In genomic region chrX:86914569-86914968, GRCh38 we compare ENCODE assay signal across 32 cellular contexts.
"Had no signal": no experiment of that assay in that cellular context is flagged by ENCODE, and none has a peak within 500 bp of the region (broad histone marks: within the 10 kb centered on the region; RNA-seq: fewer than 3 reads in every experiment).

No MANE protein-coding gene starts in this region.

- H3K36me3 Mint-ChIP-seq: activated CD4-positive, alpha-beta memory T cell treated with anti-CD3 and anti-CD28 coated beads for 36 hours; activated naive CD4-positive, alpha-beta T cell treated with anti-CD3 and anti-CD28 coated beads, Interleukin-2, amount 10 ng/mL, durations not matched to agents 7 days and 5 days; activated naive CD4-positive, alpha-beta T cell treated with anti-CD3 and anti-CD28 coated beads, Interleukin-2, amount 50 U/mL, for 24 hours; activated naive CD8-positive, alpha-beta T cell; activated naive CD8-positive, alpha-beta T cell treated with anti-CD3 and anti-CD28 coated beads, Interleukin-2, amount 10 ng/mL, durations not matched to agents 7 days and 5 days had no signal

- H3K4me3 Mint-ChIP-seq: activated B cell treated with CpG ODN at 0.5 μM for 24 hours; activated CD4-positive, alpha-beta memory T cell treated with anti-CD3 and anti-CD28 coated beads for 36 hours; activated CD4-positive, alpha-beta T cell treated with anti-CD3 and anti-CD28 coated beads, Interleukin-2, amount 10 ng/mL, durations not matched to agents 24 days and 14 days; activated CD8-positive, alpha-beta T cell treated with anti-CD3 and anti-CD28 coated beads for 36 hours; activated naive CD4-positive, alpha-beta T cell treated with anti-CD3 and anti-CD28 coated beads, Interleukin-2, amount 10 ng/mL, durations not matched to agents 7 days and 5 days; activated naive CD4-positive, alpha-beta T cell treated with anti-CD3 and anti-CD28 coated beads, Interleukin-2, amount 50 U/mL, for 24 hours; activated naive CD8-positive, alpha-beta T cell; activated naive CD8-positive, alpha-beta T cell treated with anti-CD3 and anti-CD28 coated beads, Interleukin-2, amount 10 ng/mL, durations not matched to agents 7 days and 5 days; activated naive CD8-positive, alpha-beta T cell treated with anti-CD3 and anti-CD28 coated beads, Interleukin-2, amount 50 U/mL, for 24 hours; activated T-cell treated with anti-CD3 and anti-CD28 coated beads, Interleukin-2, amount 50 U/mL, for 24 hours; T-helper 1 cell treated with Interleukin-12 subunit alpha and Interleukin-12 subunit beta and Interleukin-4 antibody, amounts not matched to agents 30 μg/mL and 1 μg/mL, for 36 hours; T-helper 2 cell treated with Interferon-gamma antibody and Interleukin-4, amounts not matched to agents 5 μg/mL and 100 μg/mL, for 36 hours had no signal

- H3K36me3 ChIP-seq: ascending aorta, brain microvascular endothelial cell, breast epithelium had no signal

- DNase-seq: activated B cell treated with CpG ODN at 0.5 μM for 24 hours; activated CD4-positive, alpha-beta memory T cell treated with anti-CD3 and anti-CD28 coated beads for 36 hours; activated CD4-positive, alpha-beta T cell treated with anti-CD3 and anti-CD28 coated beads for 4 hours; activated CD4-positive, alpha-beta T cell treated with anti-CD3 and anti-CD28 coated beads, Interleukin-2, amount 10 ng/mL, durations not matched to agents 24 days and 14 days; activated CD4-positive, alpha-beta T cell treated with anti-CD3 and anti-CD28 coated beads, Interleukin-2, amount 50 U/mL, for 1 hour; activated CD4-positive, alpha-beta T cell treated with anti-CD3 and anti-CD28 coated beads, Interleukin-2, amount 50 U/mL, for 4 hours; activated CD4-positive, CD25-positive, alpha-beta regulatory T cell treated with anti-CD3 and anti-CD28 coated beads, Interleukin-2, amount 50 U/mL, for 72 hours; activated CD8-positive, alpha-beta memory T cell treated with anti-CD3 and anti-CD28 coated beads, Interleukin-2, amount 50 U/mL, for 4 hours; activated CD8-positive, alpha-beta T cell treated with anti-CD3 and anti-CD28 coated beads for 36 hours; activated effector memory CD4-positive, alpha-beta T cell treated with Interleukin-2 at 50 U/mL for 16 hours; activated gamma-delta T cell; activated naive CD4-positive, alpha-beta T cell treated with anti-CD3 and anti-CD28 coated beads, Interleukin-2, amount 10 ng/mL, durations not matched to agents 7 days and 5 days; activated naive CD4-positive, alpha-beta T cell treated with Interleukin-2 at 50 U/mL for 16 hours; activated naive CD8-positive, alpha-beta T cell treated with anti-CD3 and anti-CD28 coated beads, Interleukin-2, amount 10 ng/mL, durations not matched to agents 7 days and 5 days; activated naive CD8-positive, alpha-beta T cell treated with anti-CD3 and anti-CD28 coated beads, Interleukin-2, amount 50 U/mL, for 24 hours; activated T-cell treated with anti-CD3 and anti-CD28 coated beads, Interleukin-2, amount 50 U/mL, for 24 hours; activated T-cell treated with anti-CD3 and anti-CD28 coated beads, Interleukin-2, amount 50 U/mL, for 48 hours; amygdala; anterior cingulate cortex; body of pancreas; brain microvascular endothelial cell; central memory CD4-positive, alpha-beta T cell; T-helper 2 cell; T-helper 9 cell had no signal

- H3K9me3 Mint-ChIP-seq: activated B cell treated with CpG ODN at 0.5 μM for 24 hours; activated CD4-positive, alpha-beta memory T cell treated with anti-CD3 and anti-CD28 coated beads for 36 hours; activated CD4-positive, alpha-beta T cell treated with anti-CD3 and anti-CD28 coated beads, Interleukin-2, amount 10 ng/mL, durations not matched to agents 24 days and 14 days; activated CD8-positive, alpha-beta T cell treated with anti-CD3 and anti-CD28 coated beads for 36 hours; activated naive CD4-positive, alpha-beta T cell treated with anti-CD3 and anti-CD28 coated beads, Interleukin-2, amount 10 ng/mL, durations not matched to agents 7 days and 5 days; activated naive CD4-positive, alpha-beta T cell treated with anti-CD3 and anti-CD28 coated beads, Interleukin-2, amount 50 U/mL, for 24 hours; activated naive CD8-positive, alpha-beta T cell treated with anti-CD3 and anti-CD28 coated beads, Interleukin-2, amount 10 ng/mL, durations not matched to agents 7 days and 5 days; activated naive CD8-positive, alpha-beta T cell treated with anti-CD3 and anti-CD28 coated beads, Interleukin-2, amount 50 U/mL, for 24 hours; activated T-cell treated with anti-CD3 and anti-CD28 coated beads, Interleukin-2, amount 50 U/mL, for 24 hours; activated T-helper 2 cell treated with anti-CD3 and anti-CD28 coated beads, Interferon-gamma antibody, Interleukin-2, Interleukin-4, amounts not matched to agents 10 μg/mL and 5 μg/mL and 100 μg/mL, durations not matched to agents 14 hours and 24 hours and 36 hours; T-helper 1 cell treated with Interleukin-12 subunit alpha and Interleukin-12 subunit beta and Interleukin-4 antibody, amounts not matched to agents 30 μg/mL and 1 μg/mL, for 36 hours; T-helper 2 cell treated with Interferon-gamma antibody and Interleukin-4, amounts not matched to agents 5 μg/mL and 100 μg/mL, for 36 hours had no signal

- H3K4me1 Mint-ChIP-seq: activated B cell treated with CpG ODN at 0.5 μM for 24 hours; activated CD4-positive, alpha-beta T cell treated with anti-CD3 and anti-CD28 coated beads, Interleukin-2, amount 10 ng/mL, durations not matched to agents 24 days and 14 days; activated naive CD4-positive, alpha-beta T cell treated with anti-CD3 and anti-CD28 coated beads, Interleukin-2, amount 10 ng/mL, durations not matched to agents 7 days and 5 days; activated naive CD4-positive, alpha-beta T cell treated with anti-CD3 and anti-CD28 coated beads, Interleukin-2, amount 50 U/mL, for 24 hours; activated naive CD8-positive, alpha-beta T cell treated with anti-CD3 and anti-CD28 coated beads, Interleukin-2, amount 10 ng/mL, durations not matched to agents 7 days and 5 days; activated naive CD8-positive, alpha-beta T cell treated with anti-CD3 and anti-CD28 coated beads, Interleukin-2, amount 50 U/mL, for 24 hours had no signal

- H3K27ac Mint-ChIP-seq: activated B cell treated with CpG ODN at 0.5 μM for 24 hours; activated CD4-positive, alpha-beta memory T cell treated with anti-CD3 and anti-CD28 coated beads for 36 hours; activated CD4-positive, alpha-beta T cell treated with anti-CD3 and anti-CD28 coated beads, Interleukin-2, amount 10 ng/mL, durations not matched to agents 24 days and 14 days; activated CD8-positive, alpha-beta T cell treated with anti-CD3 and anti-CD28 coated beads for 36 hours; activated naive CD4-positive, alpha-beta T cell treated with anti-CD3 and anti-CD28 coated beads, Interleukin-2, amount 10 ng/mL, durations not matched to agents 7 days and 5 days; activated naive CD8-positive, alpha-beta T cell; activated naive CD8-positive, alpha-beta T cell treated with anti-CD3 and anti-CD28 coated beads, Interleukin-2, amount 10 ng/mL, durations not matched to agents 7 days and 5 days; activated naive CD8-positive, alpha-beta T cell treated with anti-CD3 and anti-CD28 coated beads, Interleukin-2, amount 50 U/mL, for 24 hours; activated T-cell treated with anti-CD3 and anti-CD28 coated beads, Interleukin-2, amount 50 U/mL, for 24 hours; activated T-helper 2 cell treated with anti-CD3 and anti-CD28 coated beads, Interferon-gamma antibody, Interleukin-2, Interleukin-4, amounts not matched to agents 10 μg/mL and 5 μg/mL and 100 μg/mL, durations not matched to agents 14 hours and 24 hours and 36 hours; T-helper 1 cell treated with Interleukin-12 subunit alpha and Interleukin-12 subunit beta and Interleukin-4 antibody, amounts not matched to agents 30 μg/mL and 1 μg/mL, for 36 hours; T-helper 2 cell treated with Interferon-gamma antibody and Interleukin-4, amounts not matched to agents 5 μg/mL and 100 μg/mL, for 36 hours had no signal

- H3K9me3 ChIP-seq: ascending aorta, body of pancreas, breast epithelium had no signal

- H3K27me3 ChIP-seq: ascending aorta, body of pancreas, brain microvascular endothelial cell had no signal

- H3K27ac ChIP-seq: ascending aorta, body of pancreas, brain microvascular endothelial cell, breast epithelium, VCaP had no signal

- H3K4me3 ChIP-seq: ascending aorta, body of pancreas, breast epithelium had no signal

- H3K27me3 Mint-ChIP-seq: activated B cell treated with CpG ODN at 0.5 μM for 24 hours; activated CD4-positive, alpha-beta memory T cell treated with anti-CD3 and anti-CD28 coated beads for 36 hours; activated CD4-positive, alpha-beta T cell treated with anti-CD3 and anti-CD28 coated beads, Interleukin-2, amount 10 ng/mL, durations not matched to agents 24 days and 14 days; activated CD8-positive, alpha-beta T cell treated with anti-CD3 and anti-CD28 coated beads for 36 hours; activated naive CD4-positive, alpha-beta T cell treated with anti-CD3 and anti-CD28 coated beads, Interleukin-2, amount 10 ng/mL, durations not matched to agents 7 days and 5 days; activated naive CD4-positive, alpha-beta T cell treated with anti-CD3 and anti-CD28 coated beads, Interleukin-2, amount 50 U/mL, for 24 hours; activated naive CD8-positive, alpha-beta T cell; activated naive CD8-positive, alpha-beta T cell treated with anti-CD3 and anti-CD28 coated beads, Interleukin-2, amount 10 ng/mL, durations not matched to agents 7 days and 5 days; activated naive CD8-positive, alpha-beta T cell treated with anti-CD3 and anti-CD28 coated beads, Interleukin-2, amount 50 U/mL, for 24 hours; activated T-cell treated with anti-CD3 and anti-CD28 coated beads, Interleukin-2, amount 50 U/mL, for 24 hours had no signal

- H3K4me1 ChIP-seq: ascending aorta, body of pancreas, breast epithelium had no signal
